In genomic region chr12:47900480-47901129, GRCh38 we compare ENCODE assay signal across 8 cellular contexts. TPM values are rescaled to one million over a fixed set of nuclear protein-coding genes. Genes with fewer than 3 reads are reported as not detected.
DNase-seq lines count a peak whose midpoint lies in the region; ATAC-seq, FAIRE-seq and TF ChIP-seq lines count a peak whose summit lies in the region.

No MANE protein-coding gene starts in this region.

- no peaks in the 10 kb centered on the region; a peak in 1 of 22 replicates for H3K9me3 ChIP-seq in BLaER1 treated with 17β-estradiol and CSF1 and Interleukin-3, amounts not matched to agents 10 nM and 100 nM (replicated peaks in 1 of 11)
- H3K9me3 ChIP-seq in RWPE2 (ENCODE audit: severe bottlenecking) (no peaks in the 10 kb centered on the region), keratinocyte (ENCODE audit: control insufficient read depth, low read depth, low read length) (no peaks in the 10 kb centered on the region)

- dilution Hi-C loops in keratinocyte (cut with MboI; ENCODE audit: extremely low pct_ligation_motif_present, low sequenced_read_pairs): no loop called here

- H3K79me2 ChIP-seq in keratinocyte (ENCODE audit: control insufficient read depth, insufficient read depth, low read length): peaks cover 84% of the 10 kb centered on the region

- TF ChIP-seq CTCF in RWPE2 (IDR thresholded peaks at IDR 0.05; ENCODE audit: poor library complexity, severe bottlenecking): peak; percentile 20
- TF ChIP-seq CTCF in keratinocyte (optimal IDR thresholded peaks at IDR 0.05 in 1 of 3, IDR thresholded peaks at IDR 0.05 in 1 of 3, conservative IDR thresholded peaks at IDR 0.05 in 1 of 3; ENCODE audit: extremely low read depth in 1 of 3, insufficient read depth in 2 of 3, low read length in 3 of 3): peak; percentile 38 to 73 (median 58)

- H3K4me1 ChIP-seq in BLaER1 treated with 17β-estradiol and CSF1 and Interleukin-3, amounts not matched to agents 10 nM and 100 nM: peaks cover 62 to 82% (median 77%) of the 10 kb centered on the region in 10 experiments
- peaks cover 32% of the 10 kb centered on the region for H3K4me1 ChIP-seq in RWPE2 (ENCODE audit: insufficient read depth, poor library complexity, severe bottlenecking)
- H3K4me1 ChIP-seq in keratinocyte (ENCODE audit: control insufficient read depth, extremely low read depth, insufficient read depth, low read length): peaks cover 71% of the 10 kb centered on the region

- H3K4me3 ChIP-seq in BLaER1 treated with 17β-estradiol and CSF1 and Interleukin-3, amounts not matched to agents 10 nM and 100 nM: peak overlapping the region in 3 of 10 experiments; percentile 7 to 20 (median 13); a peak in 2 of 20 replicates
- H3K4me3 ChIP-seq in RWPE2 (ENCODE audit: severe bottlenecking): no peak overlapping the region
- peak overlapping the region in 1 of 3 experiments; percentile 46 for H3K4me3 ChIP-seq in keratinocyte (ENCODE audit: control insufficient read depth in 2 of 3, extremely low read depth in 1 of 3, insufficient read depth in 2 of 3, low read depth in 1 of 3, low read length in 3 of 3)

- no peak overlapping the region; a peak in 1 of 22 replicates for H3K27ac ChIP-seq in BLaER1 treated with 17β-estradiol and CSF1 and Interleukin-3, amounts not matched to agents 10 nM and 100 nM
- H3K27ac ChIP-seq in RWPE2 (ENCODE audit: poor library complexity, severe bottlenecking): peak overlapping the region; percentile 4
- H3K27ac ChIP-seq in keratinocyte (ENCODE audit: control insufficient read depth, insufficient read depth, low read length): peak overlapping the region; percentile 19

- H2AFZ ChIP-seq in keratinocyte (ENCODE audit: control insufficient read depth, low read length): no peak overlapping the region

- no peak for TF ChIP-seq POLR2A in GM18505 (IDR thresholded peaks at IDR 0.05; ENCODE audit: borderline replicate concordance, extremely low read depth, insufficient read depth, insufficient read length)

- peaks cover 0 to 54% (median 15%) of the 10 kb centered on the region in 11 experiments; a peak in 10 of 22 replicates for H4K20me1 ChIP-seq in BLaER1 treated with 17β-estradiol and CSF1 and Interleukin-3, amounts not matched to agents 10 nM and 100 nM
- peaks cover 26% of the 10 kb centered on the region for H4K20me1 ChIP-seq in keratinocyte (ENCODE audit: control insufficient read depth, extremely low read depth, insufficient read depth, low read length)

- DNase-seq in RWPE2 (ENCODE audit: low spot score) (no peak), keratinocyte (ENCODE audit: low read depth, low spot score) (no peak), DMS79 treated with DMSO at 0.1 percent for 48 hours (lab: John Stamatoyannopoulos, UW) (no peak), cerebellar nuclear complex (lab: John Stamatoyannopoulos, UW) (no peak)

- H3K9ac ChIP-seq in BLaER1 treated with 17β-estradiol and CSF1 and Interleukin-3, amounts not matched to agents 10 nM and 100 nM: 0 out of 22 replicates have a peak overlapping the region, but pooled peaks of 1 of the 11 experiments have one; percentile 3
- peak overlapping the region; percentile 13 for H3K9ac ChIP-seq in keratinocyte (ENCODE audit: control insufficient read depth, extremely low read depth, insufficient read depth, low read length)

- FAIRE-seq in keratinocyte (lab: Jason Lieb, UNC): peak; percentile 71

- H3K36me3 ChIP-seq in BLaER1 treated with 17β-estradiol and CSF1 and Interleukin-3, amounts not matched to agents 10 nM and 100 nM: peaks cover 0 to 26% (median 0%) of the 10 kb centered on the region in 11 experiments; a peak in 4 of 22 replicates
- H3K36me3 ChIP-seq in RWPE2 (ENCODE audit: low read depth): peaks cover 20% of the 10 kb centered on the region; the same call in 1 of the 2 replicates
- H3K36me3 ChIP-seq in keratinocyte (ENCODE audit: control insufficient read depth in 2 of 2, extremely low read depth in 1 of 2, insufficient read depth in 2 of 2, low read length in 2 of 2): peaks cover 6 to 37% of the 10 kb centered on the region in 2 experiments

- H3K27me3 ChIP-seq in BLaER1 treated with 17β-estradiol and CSF1 and Interleukin-3, amounts not matched to agents 10 nM and 100 nM: peaks cover 6 to 36% (median 29%) of the 10 kb centered on the region in 11 experiments
- H3K27me3 ChIP-seq in RWPE2 (ENCODE audit: insufficient read depth, poor library complexity, severe bottlenecking): no peaks in the 10 kb centered on the region
- H3K27me3 ChIP-seq in keratinocyte (ENCODE audit: control insufficient read depth, extremely low read depth, insufficient read depth, low read length): no peaks in the 10 kb centered on the region

- peak overlapping the region; percentile 88 to 99 (median 95) for H3K4me2 ChIP-seq in BLaER1 treated with 17β-estradiol and CSF1 and Interleukin-3, amounts not matched to agents 10 nM and 100 nM
- H3K4me2 ChIP-seq in keratinocyte (ENCODE audit: control insufficient read depth, extremely low read depth, insufficient read depth, low read depth, low read length): peak overlapping the region; percentile 93

- ATAC-seq in GM18505 (IDR thresholded peaks at IDR 0.05; ENCODE audit: unreplicated experiment): peak; percentile 42
- no peak for ATAC-seq in RWPE2 (ENCODE audit: low read depth)
- ATAC-seq in GM18907 (IDR thresholded peaks at IDR 0.05; ENCODE audit: unreplicated experiment): no peak
- ATAC-seq in HG02642 (IDR thresholded peaks at IDR 0.05; ENCODE audit: poor library complexity, unreplicated experiment): no peak

- peaks cover 9% of the 10 kb centered on the region for H3K9me1 ChIP-seq in keratinocyte (ENCODE audit: control insufficient read depth, extremely low read depth, insufficient read depth, low read length)

RNA-seq across cellular contexts. Expression of gene VDR, which starts 4.2 kb away (rescaled TPM):
- polyA plus RNA-seq in keratinocyte: 29.0 to 94.7 TPM (median 43.3 TPM) in 3 replicates
- 10.2 TPM for polyA plus RNA-seq in keratinocyte (2011; ENCODE audit: low read depth)
- polyA plus RNA-seq in keratinocyte (2011; cell fraction: cytosol; rRNA removed): 46.2 and 48.7 TPM in 2 replicates
- polyA plus RNA-seq in keratinocyte (2011; cell fraction: nucleus; rRNA removed): 69.6 and 86.5 TPM in 2 replicates
- polyA plus RNA-seq in keratinocyte (2012; ENCODE audit: low replicate concordance): 19.7 and 55.7 TPM in 2 replicates
- polyA minus RNA-seq in keratinocyte: 39.0 to 158 TPM (median 72.7 TPM) in 3 replicates
- polyA minus RNA-seq in keratinocyte (2011; cell fraction: cytosol; rRNA and poly(A)+ RNA removed): 38.6 TPM
- polyA minus RNA-seq in keratinocyte (2011; cell fraction: nucleus; rRNA and poly(A)+ RNA removed): 39.1 and 52.8 TPM in 2 replicates

Comparison
In these comparisons a context has a peak if more than half of its experiments do, and no peak if none do; other contexts are left out.
1. H3K27ac ChIP-seq: peak in RWPE2 (single experiment) and keratinocyte (single experiment); none in BLaER1 treated with 17β-estradiol and CSF1 and Interleukin-3, amounts not matched to agents 10 nM and 100 nM (0 of 11).